In genomic region chr9:18208166-18209059, GRCh38 we compare ENCODE assay signal across 8 cellular contexts.
DNase-seq lines count a peak whose midpoint lies in the region; ATAC-seq and TF ChIP-seq lines count a peak whose summit lies in the region.

No MANE protein-coding gene starts in this region.

- no peaks in the 10 kb centered on the region for H3K27me3 ChIP-seq in colonic mucosa
- H3K27me3 ChIP-seq in mesendoderm (ENCODE audit: insufficient read depth, low read length, poor library complexity): no peaks in the 10 kb centered on the region

- H3K9ac ChIP-seq in colonic mucosa (ENCODE audit: low read depth in 2 of 2, low read length in 2 of 2): no peak overlapping the region
- no peak overlapping the region for H3K9ac ChIP-seq in mesendoderm (ENCODE audit: low read length)

- H3K9me3 ChIP-seq in colonic mucosa: no peaks in the 10 kb centered on the region

- no peak for ATAC-seq in stimulated activated naive B cell treated with anti-CD40 and anti-IgM and Interleukin-4, amounts not matched to agents 10 μg/mL and 1 μg/mL and 100 μg/mL, for 72 hours (replicated peaks)
- no peak for ATAC-seq in HG03520 (IDR thresholded peaks at IDR 0.05; ENCODE audit: unreplicated experiment)
- no peak for ATAC-seq in GM18520 (IDR thresholded peaks at IDR 0.05; ENCODE audit: unreplicated experiment)

- H3K9me3 Mint-ChIP-seq in activated CD4-positive, alpha-beta memory T cell treated with anti-CD3 and anti-CD28 coated beads for 36 hours: no peaks in the 10 kb centered on the region
- H3K9me3 Mint-ChIP-seq in stimulated activated naive B cell treated with anti-CD40 and anti-IgM and Interleukin-4, amounts not matched to agents 10 μg/mL and 1 μg/mL and 100 μg/mL, for 72 hours: peaks cover 0 to 1% of the 10 kb centered on the region in 2 donors

- no peak overlapping the region for H2AK5ac ChIP-seq in mesendoderm (ENCODE audit: low read length)

- H3K4me1 ChIP-seq in colonic mucosa: no peaks in the 10 kb centered on the region
- no peaks in the 10 kb centered on the region for H3K4me1 ChIP-seq in mesendoderm (ENCODE audit: control insufficient read depth, low read depth, low read length)

- H3K27ac ChIP-seq in colonic mucosa (peak overlapping the region; percentile 56), mesendoderm (ENCODE audit: low read depth, low read length) (no peak overlapping the region)

- no peak overlapping the region for H4K5ac ChIP-seq in mesendoderm (ENCODE audit: low read length)

- H3K4ac ChIP-seq in mesendoderm (ENCODE audit: low read depth, low read length): no peak overlapping the region

- DNase-seq in GM04503 (ENCODE audit: low read depth) (peak; percentile 4), NCI-H1092 treated with DMSO at 0.1 percent for 48 hours (lab: John Stamatoyannopoulos, UW) (peak; percentile 21), colonic mucosa (peak; percentile 87), mesendoderm (peak; percentile 79)
- DNase-seq in activated CD4-positive, alpha-beta memory T cell treated with anti-CD3 and anti-CD28 coated beads for 36 hours: no peak
- no peak for DNase-seq in stimulated activated naive B cell treated with anti-CD40 and anti-IgM and Interleukin-4, amounts not matched to agents 10 μg/mL and 1 μg/mL and 100 μg/mL, for 72 hours

- no peaks in the 10 kb centered on the region for H3K79me1 ChIP-seq in mesendoderm (ENCODE audit: low read length)

- WGBS in mesendoderm (ENCODE audit: extremely low coverage, insufficient coverage, low lambda C conversion rate): no CpG with 5 or more reads among the region's 3 CpGs

- no peak overlapping the region for H2BK15ac ChIP-seq in mesendoderm (replicated peaks; ENCODE audit: low read depth)

- no peak overlapping the region for H4K8ac ChIP-seq in mesendoderm (ENCODE audit: low read depth, low read length)

- no peaks in the 10 kb centered on the region for H3K36me3 Mint-ChIP-seq in activated CD4-positive, alpha-beta memory T cell treated with anti-CD3 and anti-CD28 coated beads for 36 hours
- no peaks in the 10 kb centered on the region for H3K36me3 Mint-ChIP-seq in stimulated activated naive B cell treated with anti-CD40 and anti-IgM and Interleukin-4, amounts not matched to agents 10 μg/mL and 1 μg/mL and 100 μg/mL, for 72 hours

- H3K36me3 ChIP-seq in colonic mucosa (no peaks in the 10 kb centered on the region), mesendoderm (ENCODE audit: control insufficient read depth, insufficient read depth, low read length) (no peaks in the 10 kb centered on the region)

- CTCF ChIA-PET in activated CD4-positive, alpha-beta memory T cell treated with anti-CD3 and anti-CD28 coated beads for 36 hours (lab: Charles Lee): interaction anchor here (1.0 kb wide), 1 partner anchor 46 kb away, joined by 3 read pairs; no protein-coding TSS in a partner anchor

- H3K4me3 Mint-ChIP-seq in activated CD4-positive, alpha-beta memory T cell treated with anti-CD3 and anti-CD28 coated beads for 36 hours: no peak overlapping the region
- no peak overlapping the region for H3K4me3 Mint-ChIP-seq in stimulated activated naive B cell treated with anti-CD40 and anti-IgM and Interleukin-4, amounts not matched to agents 10 μg/mL and 1 μg/mL and 100 μg/mL, for 72 hours

- no peak overlapping the region for H3K4me2 ChIP-seq in mesendoderm (ENCODE audit: low read length)

- no peak overlapping the region for H3K18ac ChIP-seq in mesendoderm (ENCODE audit: low read length)

- H3K27me3 Mint-ChIP-seq in activated CD4-positive, alpha-beta memory T cell treated with anti-CD3 and anti-CD28 coated beads for 36 hours: peaks cover 2% of the 10 kb centered on the region
- no peaks in the 10 kb centered on the region for H3K27me3 Mint-ChIP-seq in stimulated activated naive B cell treated with anti-CD40 and anti-IgM and Interleukin-4, amounts not matched to agents 10 μg/mL and 1 μg/mL and 100 μg/mL, for 72 hours

- H3K23ac ChIP-seq in mesendoderm (ENCODE audit: low read length): no peak overlapping the region

- intact Hi-C loops in colonic mucosa (cut with DNase I): no loop called here
- intact Hi-C loops in activated CD4-positive, alpha-beta memory T cell treated with anti-CD3 and anti-CD28 coated beads for 36 hours (cut with micrococcal nuclease): no loop called here

- no peaks in the 10 kb centered on the region for H3K79me2 ChIP-seq in mesendoderm (ENCODE audit: control insufficient read depth, insufficient read depth, low read length)

- no peaks in the 10 kb centered on the region for H3K4me1 Mint-ChIP-seq in activated CD4-positive, alpha-beta memory T cell treated with anti-CD3 and anti-CD28 coated beads for 36 hours (ENCODE audit: low read depth)
- no peaks in the 10 kb centered on the region for H3K4me1 Mint-ChIP-seq in stimulated activated naive B cell treated with anti-CD40 and anti-IgM and Interleukin-4, amounts not matched to agents 10 μg/mL and 1 μg/mL and 100 μg/mL, for 72 hours

- H2BK5ac ChIP-seq in mesendoderm (ENCODE audit: low read length): no peak overlapping the region

- POLR2A ChIA-PET in activated CD4-positive, alpha-beta memory T cell treated with anti-CD3 and anti-CD28 coated beads for 36 hours (lab: Charles Lee): no interaction called here

- no peak overlapping the region for H2BK120ac ChIP-seq in mesendoderm (ENCODE audit: low read depth, low read length)

- no peak overlapping the region for H3K56ac ChIP-seq in mesendoderm (ENCODE audit: low read length)

- H3K4me3 ChIP-seq in colonic mucosa: no peak overlapping the region
- H3K4me3 ChIP-seq in mesendoderm (ENCODE audit: low read length): no peak overlapping the region

- TF ChIP-seq CTCF in colonic mucosa (IDR thresholded peaks at IDR 0.05): peak; percentile 46

- no peak overlapping the region for H3K27ac Mint-ChIP-seq in activated CD4-positive, alpha-beta memory T cell treated with anti-CD3 and anti-CD28 coated beads for 36 hours
- no peak overlapping the region for H3K27ac Mint-ChIP-seq in stimulated activated naive B cell treated with anti-CD40 and anti-IgM and Interleukin-4, amounts not matched to agents 10 μg/mL and 1 μg/mL and 100 μg/mL, for 72 hours

Comparison
In these comparisons a context has a peak if more than half of its experiments do, and no peak if none do; other contexts are left out.
1. DNase-seq: peak in GM04503 (single experiment), NCI-H1092 treated with DMSO at 0.1 percent for 48 hours (single experiment), colonic mucosa (single experiment) and mesendoderm (single experiment); none in activated CD4-positive, alpha-beta memory T cell treated with anti-CD3 and anti-CD28 coated beads for 36 hours (single experiment) and stimulated activated naive B cell treated with anti-CD40 and anti-IgM and Interleukin-4, amounts not matched to agents 10 μg/mL and 1 μg/mL and 100 μg/mL, for 72 hours (single experiment).